8 cellular contexts compared by ENCODE assay signal in the genomic region with DNA sequence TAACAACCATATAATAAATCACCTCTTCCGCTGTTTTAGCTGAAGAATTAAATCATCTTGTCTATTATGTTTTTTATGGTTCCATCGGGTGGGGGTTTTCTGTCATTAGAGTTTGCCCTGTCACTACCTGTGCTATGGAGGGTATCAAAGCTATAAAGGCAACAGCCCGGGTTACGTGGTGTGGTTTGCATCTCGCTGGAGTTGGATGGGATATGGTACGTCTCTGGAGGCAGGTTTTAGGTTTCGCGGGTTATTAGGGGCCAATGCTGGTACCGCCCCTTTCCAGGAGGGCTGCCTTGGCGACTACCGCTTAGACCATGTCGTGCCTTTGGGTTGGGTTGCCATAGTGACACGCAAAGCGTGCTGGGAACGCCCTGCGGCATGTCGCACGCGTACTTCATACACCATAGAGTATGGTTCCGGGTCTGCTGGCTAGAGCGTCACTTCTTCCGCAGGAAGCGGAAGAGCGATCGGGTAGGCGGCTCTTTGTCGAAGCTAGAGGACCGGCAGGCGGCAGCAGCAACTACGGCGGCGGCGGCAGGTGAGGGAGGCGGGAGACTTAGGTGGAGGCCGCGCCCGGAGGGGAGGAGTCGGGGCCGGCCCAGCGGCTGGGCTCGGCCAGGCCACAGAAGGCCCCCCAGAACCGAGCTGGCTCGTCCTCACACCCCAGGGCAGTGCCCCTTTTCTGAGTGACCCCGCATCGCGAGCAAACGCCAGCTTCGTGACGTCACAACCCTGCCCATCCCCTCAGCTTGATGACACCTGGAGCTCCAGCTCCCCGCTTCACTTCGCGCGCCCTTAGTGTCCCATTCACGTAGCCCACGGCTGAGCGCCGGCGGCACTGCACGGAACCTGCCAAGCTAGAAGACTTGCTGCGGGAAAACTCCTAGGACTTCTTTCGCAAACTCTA. TPM values are rescaled to one million over a fixed set of nuclear protein-coding genes. Genes with fewer than 3 reads are reported as not detected.
DNase-seq lines count a peak whose midpoint lies in the region; ATAC-seq and TF ChIP-seq lines count a peak whose summit lies in the region.

A gene with protein sequence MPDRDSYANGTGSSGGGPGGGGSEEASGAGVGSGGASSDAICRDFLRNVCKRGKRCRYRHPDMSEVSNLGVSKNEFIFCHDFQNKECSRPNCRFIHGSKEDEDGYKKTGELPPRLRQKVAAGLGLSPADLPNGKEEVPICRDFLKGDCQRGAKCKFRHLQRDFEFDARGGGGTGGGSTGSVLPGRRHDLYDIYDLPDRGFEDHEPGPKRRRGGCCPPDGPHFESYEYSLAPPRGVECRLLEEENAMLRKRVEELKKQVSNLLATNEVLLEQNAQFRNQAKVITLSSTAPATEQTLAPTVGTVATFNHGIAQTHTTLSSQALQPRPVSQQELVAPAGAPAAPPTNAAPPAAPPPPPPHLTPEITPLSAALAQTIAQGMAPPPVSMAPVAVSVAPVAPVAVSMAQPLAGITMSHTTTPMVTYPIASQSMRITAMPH (plus strand): TSS at position 489 of the 910 bp plus-strand sequence. CDS start 2,297 bp downstream, outside the sequence.

- no peaks in the 10 kb centered on the region for H3K9me3 ChIP-seq in Caco-2
- H3K9me3 ChIP-seq in endodermal cell (ENCODE audit: control insufficient read depth, low read length): no peaks in the 10 kb centered on the region

- POLR2A ChIA-PET in Caco-2 (lab: Charles Lee): interaction anchor here (0.6 to 3.5 kb wide), 15 partner anchors 8 to 527 kb away, joined by 3 to 27 read pairs (median 4); a partner anchor contains a TSS

- peak; percentile 85 for ATAC-seq in GM21360 (IDR thresholded peaks at IDR 0.05; ENCODE audit: unreplicated experiment)
- ATAC-seq in activated CD8-positive, alpha-beta memory T cell treated with anti-CD3 and anti-CD28 coated beads, Interleukin-2, amount 10 ng/mL, durations not matched to agents 7 days and 5 days: peak; percentile 79

- peak within 1 kb of the TSS; percentile 100 for H3K27ac Mint-ChIP-seq in Caco-2 (ENCODE audit: unreplicated experiment)
- peak within 1 kb of the TSS; percentile 98 for H3K27ac Mint-ChIP-seq in activated CD8-positive, alpha-beta memory T cell treated with anti-CD3 and anti-CD28 coated beads, Interleukin-2, amount 10 ng/mL, durations not matched to agents 7 days and 5 days
- peak within 1 kb of the TSS; percentile 100 for H3K27ac Mint-ChIP-seq in endodermal cell

- H3K4me3 ChIP-seq in Caco-2 (ENCODE audit: low read depth, low read length) (peak within 1 kb of the TSS; percentile 70), endodermal cell (ENCODE audit: low read length) (peak within 1 kb of the TSS; percentile 93)

- H3K4me3 Mint-ChIP-seq in Caco-2 (ENCODE audit: unreplicated experiment) (peak within 1 kb of the TSS; percentile 97), endodermal cell (peak within 1 kb of the TSS; percentile 96)
- peak within 1 kb of the TSS; percentile 98 for H3K4me3 Mint-ChIP-seq in activated CD8-positive, alpha-beta memory T cell treated with anti-CD3 and anti-CD28 coated beads, Interleukin-2, amount 10 ng/mL, durations not matched to agents 7 days and 5 days

- no TSS peak for BruUV-seq in Caco-2 (replicated peaks; lab: Mats Ljungman, UMichigan)

- peak within 1 kb of the TSS; percentile 93 for H3K27ac ChIP-seq in endodermal cell (ENCODE audit: low read depth, low read length)

- H3K36me3 Mint-ChIP-seq in Caco-2 (ENCODE audit: insufficient read depth, unreplicated experiment) (peaks cover 43% of the 10 kb centered on the region), endodermal cell (ENCODE audit: low read depth) (peaks cover 41% of the 10 kb centered on the region)
- peaks cover 26% of the 10 kb centered on the region for H3K36me3 Mint-ChIP-seq in activated CD8-positive, alpha-beta memory T cell treated with anti-CD3 and anti-CD28 coated beads, Interleukin-2, amount 10 ng/mL, durations not matched to agents 7 days and 5 days

- intact Hi-C loops in Caco-2 (cut with micrococcal nuclease; ENCODE audit: unreplicated experiment): loop anchor here (1.0 to 10.0 kb wide), 5 partner anchors 39 to 373 kb away; a partner anchor contains a TSS

- TF ChIP-seq CTCF in Caco-2 (IDR thresholded peaks at IDR 0.05; ENCODE audit: insufficient read depth in 1 of 2, low read depth in 1 of 2, low read length in 1 of 2, severe bottlenecking in 1 of 2, unreplicated experiment in 1 of 2) (peak in 1 of 2 experiments; percentile 53), endodermal cell (conservative IDR thresholded peaks at IDR 0.05) (peak; percentile 69)

- no peaks in the 10 kb centered on the region for H3K9me3 Mint-ChIP-seq in Caco-2 (ENCODE audit: unreplicated experiment)
- no peaks in the 10 kb centered on the region for H3K9me3 Mint-ChIP-seq in activated CD8-positive, alpha-beta memory T cell treated with anti-CD3 and anti-CD28 coated beads, Interleukin-2, amount 10 ng/mL, durations not matched to agents 7 days and 5 days (ENCODE audit: low read depth)
- no peaks in the 10 kb centered on the region for H3K9me3 Mint-ChIP-seq in endodermal cell

- H3K27me3 ChIP-seq in Caco-2 (replicated peaks; ENCODE audit: control insufficient read depth, insufficient read depth, low read length) (no peaks in the 10 kb centered on the region), endodermal cell (ENCODE audit: control insufficient read depth, insufficient read depth, low read length, poor library complexity, severe bottlenecking) (no peaks in the 10 kb centered on the region)

- H3K36me3 ChIP-seq in Caco-2 (ENCODE audit: control insufficient read depth, insufficient read depth, low read length): 0 out of 2 replicates have a peak, but pooled peaks cover 1% of the 10 kb centered on the region
- peaks cover 33% of the 10 kb centered on the region for H3K36me3 ChIP-seq in endodermal cell (ENCODE audit: control insufficient read depth, insufficient read depth, low read length)

- peak within 1 kb of the TSS; percentile 97 for H3K9ac ChIP-seq in endodermal cell (ENCODE audit: extremely low read depth, low read length, poor library complexity, severe bottlenecking)

- peaks cover 2% of the 10 kb centered on the region for H3K27me3 Mint-ChIP-seq in Caco-2 (ENCODE audit: insufficient read depth, unreplicated experiment)
- H3K27me3 Mint-ChIP-seq in activated CD8-positive, alpha-beta memory T cell treated with anti-CD3 and anti-CD28 coated beads, Interleukin-2, amount 10 ng/mL, durations not matched to agents 7 days and 5 days: no peaks in the 10 kb centered on the region
- H3K27me3 Mint-ChIP-seq in endodermal cell (ENCODE audit: insufficient read depth): no peaks in the 10 kb centered on the region

- DNase-seq in Caco-2 (peak; percentile 98 to 99), HT1080 (ENCODE audit: low read depth) (peak; percentile 100), NOMO-1 (lab: John Stamatoyannopoulos, UW; ENCODE audit: unreplicated experiment in 2 of 2) (peak; percentile 98 to 100), endodermal cell (peak; percentile 100), mesenteric fat pad (ENCODE audit: low spot score) (peak; percentile 98)
- peak; percentile 100 for DNase-seq in activated CD8-positive, alpha-beta memory T cell treated with anti-CD3 and anti-CD28 coated beads, Interleukin-2, amount 10 ng/mL, durations not matched to agents 7 days and 5 days
- peak; percentile 94 for DNase-seq in stimulated activated CD8-positive, alpha-beta memory T cell treated with anti-CD3 and anti-CD28 coated beads, Interleukin-15, amount 100 ng/mL, for 24 hours (ENCODE audit: low read depth)

- H3K4me1 ChIP-seq in Caco-2 (peaks cover 18% of the 10 kb centered on the region), endodermal cell (ENCODE audit: control insufficient read depth, insufficient read depth, low read length) (peaks cover 5% of the 10 kb centered on the region)

- CTCF ChIA-PET in Caco-2 (lab: Charles Lee): interaction anchor here (0.6 to 3.3 kb wide), 12 partner anchors 10 to 191 kb away, joined by 3 to 99 read pairs (median 7); a partner anchor contains a TSS
- CTCF ChIA-PET in activated CD8-positive, alpha-beta memory T cell treated with anti-CD3 and anti-CD28 coated beads, Interleukin-2, amount 10 ng/mL, durations not matched to agents 7 days and 5 days (lab: Charles Lee): interaction anchor here (0.6 to 5.5 kb wide), 40 partner anchors 10 to 519 kb away, joined by 3 to 154 read pairs (median 4); a partner anchor contains a TSS

- 1% methylated on average over 36 to 61 of the region's 61 CpGs for WGBS in endodermal cell (ENCODE audit: insufficient coverage in 1 of 2, insufficient read length in 1 of 2), 2 experiments

- H3K4me1 Mint-ChIP-seq in Caco-2 (ENCODE audit: low read depth, unreplicated experiment): peaks cover 20% of the 10 kb centered on the region
- H3K4me1 Mint-ChIP-seq in activated CD8-positive, alpha-beta memory T cell treated with anti-CD3 and anti-CD28 coated beads, Interleukin-2, amount 10 ng/mL, durations not matched to agents 7 days and 5 days: peaks cover 33% of the 10 kb centered on the region
- H3K4me1 Mint-ChIP-seq in endodermal cell: peaks cover 19% of the 10 kb centered on the region

RNA-seq across cellular contexts. Expression of the gene that starts here (rescaled TPM):
- total RNA-seq in Caco-2 (2022) (3.5 and 4.4 TPM in 2 replicates), endodermal cell (1 to 10 TPM; 7.9 to 9.1 TPM), mesenteric fat pad (7.9 TPM)
- 2.7 and 5.6 TPM in 2 replicates for total RNA-seq in HT1080 (2014; rRNA removed; shearing (Covaris generic))
- polyA plus RNA-seq in HT1080 (2015; cell fraction: cytosol; rRNA removed): 2.2 TPM in 2 replicates
- 5.7 and 6.7 TPM in 2 replicates for polyA plus RNA-seq in HT1080 (2015; cell fraction: nucleus; rRNA removed)
- total RNA-seq in activated CD8-positive, alpha-beta memory T cell treated with anti-CD3 and anti-CD28 coated beads, Interleukin-2, amount 10 ng/mL, durations not matched to agents 7 days and 5 days: 10 to 100 TPM; 10.3 to 11.7 TPM
- polyA plus RNA-seq in endodermal cell (2013, experiment 1 of 2): 6.1 TPM
- 4.3 TPM for polyA plus RNA-seq in endodermal cell (2013, experiment 2 of 2)

Comparison
In these comparisons a context has a peak if more than half of its experiments do, and no peak if none do; other contexts are left out.
1. Peak in every context shown above with its lines: DNase-seq, ATAC-seq, H3K4me3 ChIP-seq and H3K27ac ChIP-seq.